8 cellular contexts compared by ENCODE assay signal in the genomic region with DNA sequence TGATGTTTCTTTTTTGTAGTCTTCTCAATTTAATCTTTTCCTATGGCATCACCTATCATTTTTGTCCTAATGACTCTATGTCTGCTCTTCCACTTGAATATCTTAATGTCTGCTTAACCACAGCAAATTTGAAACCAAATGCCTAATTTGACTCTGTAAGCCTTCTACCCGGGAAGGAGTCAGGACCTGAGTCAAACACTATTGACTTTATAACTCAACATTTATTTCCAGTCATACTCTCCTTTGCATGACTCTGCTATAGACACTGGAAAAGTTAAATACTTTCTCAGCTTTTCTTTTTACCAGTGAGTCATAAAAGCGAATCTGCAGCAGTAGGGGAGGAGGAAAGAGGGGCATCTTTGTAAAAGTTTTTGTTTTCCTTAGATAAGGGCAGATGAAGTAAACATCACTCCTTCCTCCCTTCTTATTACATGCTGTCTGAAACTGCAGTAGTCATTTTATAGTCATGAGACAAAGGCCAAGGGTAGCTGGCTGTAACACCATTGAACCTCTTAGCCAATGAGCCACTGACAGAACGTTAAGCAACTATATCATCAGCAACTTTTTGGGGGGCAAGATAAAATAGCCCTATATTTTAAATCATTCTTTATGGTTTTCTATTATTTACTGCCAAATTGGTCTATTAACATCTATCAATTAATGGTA.
"Had no signal": no experiment of that assay in that cellular context is flagged by ENCODE, and none has a peak within 500 bp of the region (broad histone marks: within the 10 kb centered on the region; RNA-seq: fewer than 3 reads in every experiment).

No MANE protein-coding gene starts in this region.

- H3K36me3 ChIP-seq: HAP-1 had no signal

- ATAC-seq: HCT116, K562 had no signal

- H3K27ac ChIP-seq: GM23248 had no signal

- DNase-seq: GM23248, GOT3, H7, HFFc6, IMR-90 had no signal

- H3K4me1 ChIP-seq: HAP-1 had no signal

- H3K4me3 ChIP-seq: GM23248, HAP-1, K562 had no signal

- H2AFZ ChIP-seq: GM23248 had no signal

- H3K9me3 Mint-ChIP-seq: HFFc6 had no signal

- H3K4me3 Mint-ChIP-seq: HFFc6 had no signal

- H3K9ac ChIP-seq: GM23248 had no signal

- H3K9me3 ChIP-seq: HAP-1 had no signal

- H3K27ac Mint-ChIP-seq: HFFc6 had no signal
